ENCODE assay signal across 8 cellular contexts in genomic region chr3:119676020-119676419, GRCh38. TPM values are rescaled to one million over a fixed set of nuclear protein-coding genes. Genes with fewer than 3 reads are reported as not detected.
DNase-seq lines count a peak whose midpoint lies in the region; ATAC-seq and TF ChIP-seq lines count a peak whose summit lies in the region.

No MANE protein-coding gene starts in this region.

- H3K36me3 ChIP-seq in HAP-1 (replicated peaks) (peaks cover 24% of the 10 kb centered on the region), WERI-Rb-1 (peaks cover 31% of the 10 kb centered on the region), smooth muscle cell (ENCODE audit: low read depth) (peaks cover 2% of the 10 kb centered on the region)

- in situ Hi-C loops in HAP-1 (cut with MboI; ENCODE audit: low sequenced_read_pairs), result loop anchor here (25.0 kb wide), 3 partner anchors 189 to 789 kb away; partner anchors contain the start of genes ARHGAP31 and TIMMDC1

- 30% methylated on average over 1 of the region's 1 CpG for WGBS in smooth muscle cell (ENCODE audit: low lambda C conversion rate)

- DNase-seq in HAP-1 (ENCODE audit: low spot score in 2 of 2) (peak in 1 of 2 experiments; percentile 56), WERI-Rb-1 (no peak), left ventricle myocardium superior (no peak), smooth muscle cell (lab: John Stamatoyannopoulos, UW; ENCODE audit: unreplicated experiment) (no peak), NCI-H187 (lab: John Stamatoyannopoulos, UW) (no peak), C1 segment of cervical spinal cord (lab: John Stamatoyannopoulos, UW) (no peak)
- no peak for DNase-seq in stimulated activated CD4-positive, alpha-beta T cell treated with anti-CD3 and anti-CD28 coated beads, Interleukin-12 subunit alpha, Interleukin-12 subunit beta, amount 100 ng/mL, for 4 hours

- H3K27ac ChIP-seq in WERI-Rb-1, result no peak overlapping the region; the same call in 1 of the 2 replicates
- H3K27ac ChIP-seq in smooth muscle cell (ENCODE audit: low read depth), result peak overlapping the region; percentile 39

- H3K27me3 ChIP-seq in HAP-1 (ENCODE audit: low read depth) (no peaks in the 10 kb centered on the region), WERI-Rb-1 (ENCODE audit: insufficient read depth, low read depth, severe bottlenecking) (no peaks in the 10 kb centered on the region), smooth muscle cell (ENCODE audit: low read depth) (no peaks in the 10 kb centered on the region)

- peak overlapping the region; percentile 56 for H3K4me3 ChIP-seq in HAP-1
- peak overlapping the region; percentile 81 for H3K4me3 ChIP-seq in WERI-Rb-1 (ENCODE audit: low read depth, low read length)
- H3K4me3 ChIP-seq in smooth muscle cell, result peak overlapping the region; percentile 59

- H3K9ac ChIP-seq in smooth muscle cell (ENCODE audit: low read depth), result peak overlapping the region; percentile 60

- ATAC-seq in left ventricle myocardium superior (peak; percentile 4), HG03520 (IDR thresholded peaks at IDR 0.05; ENCODE audit: unreplicated experiment) (no peak)

- no peak for TF ChIP-seq CTCF in WERI-Rb-1 (IDR thresholded peaks at IDR 0.05; ENCODE audit: low read depth, low read length)
- TF ChIP-seq CTCF in smooth muscle cell (IDR thresholded peaks at IDR 0.05; ENCODE audit: borderline replicate concordance, insufficient read depth, poor library complexity, severe bottlenecking), result no peak

- H3K4me2 ChIP-seq in smooth muscle cell, result peak overlapping the region; percentile 89

- intact Hi-C loops in left ventricle myocardium superior (cut with micrococcal nuclease), result no loop called here

- H3K9me3 ChIP-seq in HAP-1 (no peaks in the 10 kb centered on the region), WERI-Rb-1 (ENCODE audit: severe bottlenecking) (no peaks in the 10 kb centered on the region), smooth muscle cell (replicated peaks; ENCODE audit: low read depth) (no peaks in the 10 kb centered on the region)

- H3K79me2 ChIP-seq in smooth muscle cell (ENCODE audit: low read depth), result peaks cover 25% of the 10 kb centered on the region

- no peaks in the 10 kb centered on the region for H4K20me1 ChIP-seq in smooth muscle cell (ENCODE audit: low read depth)

- H2AFZ ChIP-seq in smooth muscle cell (ENCODE audit: low read depth), result peak overlapping the region; percentile 90

- no peaks in the 10 kb centered on the region for H3F3A ChIP-seq in smooth muscle cell (ENCODE audit: low read depth)

- peaks cover 10% of the 10 kb centered on the region for H3K4me1 ChIP-seq in HAP-1
- H3K4me1 ChIP-seq in smooth muscle cell (ENCODE audit: low read depth), result peaks cover 15% of the 10 kb centered on the region

RNA-seq across cellular contexts. Expression of gene COX17, which starts 1.2 kb away (rescaled TPM):
- total RNA-seq in left ventricle myocardium superior (177 TPM), smooth muscle cell (22.7 and 69.4 TPM in 2 replicates)
- polyA plus RNA-seq in smooth muscle cell, result 47.0 and 60.0 TPM in 2 replicates

RNA-seq across cellular contexts. Expression of gene POPDC2, which starts 15.6 kb away (rescaled TPM):
- total RNA-seq in left ventricle myocardium superior (586 TPM), smooth muscle cell (1.2 and 2.1 TPM in 2 replicates)
- 0.94 and 1.5 TPM in 2 replicates for polyA plus RNA-seq in smooth muscle cell

RNA-seq across cellular contexts. Expression of gene CFAP91, which starts 26.8 kb away (rescaled TPM):
- total RNA-seq in left ventricle myocardium superior (0.45 TPM), smooth muscle cell (0.36 TPM in 1 of 2 replicates, not detected in the other)
- 0.40 TPM in 1 of 2 replicates, not detected in the other for polyA plus RNA-seq in smooth muscle cell

Comparison
In these comparisons a context has a peak if more than half of its experiments do, and no peak if none do; other contexts are left out.
1. RNA of gene POPDC2, which starts 15.6 kb away (total RNA-seq): 586 TPM in left ventricle myocardium superior (single experiment); 1.2 to 2.1 TPM in smooth muscle cell; every median in the first group is over 100 times any median in the second.
2. Peak in every context shown above with its lines, with median percentiles within 50 percentile points of each other: H3K4me3 ChIP-seq.